ENCODE assay signal across 1 cellular context in genomic region chrX:100649550-100650356, GRCh38.
TF ChIP-seq lines count a peak whose summit lies in the region.

No MANE protein-coding gene starts in this region.

TF ChIP-seq in HepG2, 621 proteins besides CTCF, POLR2A, EP300 and RAD21 (continued from another document and continues in another):
- TF ChIP-seq ATF6 (CRISPR knock-in tag; conservative IDR thresholded peaks at IDR 0.05) (no peak), HOXA5 (CRISPR knock-in tag; IDR thresholded peaks at IDR 0.05) (0 out of 2 replicates have a peak, but pooled peaks have one; percentile 12), ZNF770 (CRISPR knock-in tag; IDR thresholded peaks at IDR 0.05) (no peak), ZNF644 (CRISPR knock-in tag; IDR thresholded peaks at IDR 0.05; ENCODE audit: low read depth) (peak; percentile 72), REPIN1 (CRISPR knock-in tag; IDR thresholded peaks at IDR 0.05; ENCODE audit: borderline replicate concordance, low read depth) (0 out of 2 replicates have a peak, but pooled peaks have one; percentile 27), GABPA (IDR thresholded peaks at IDR 0.05; ENCODE audit: low read depth, low read length) (no peak), GABPA (CRISPR knock-in tag; IDR thresholded peaks at IDR 0.05; ENCODE audit: low read depth) (peak; percentile 46; the same call in 1 of the 2 replicates), PRDM10 (CRISPR knock-in tag; IDR thresholded peaks at IDR 0.05; ENCODE audit: low read depth) (no peak), KLF11 (CRISPR knock-in tag; IDR thresholded peaks at IDR 0.05) (no peak), TBX3 (IDR thresholded peaks at IDR 0.05; ENCODE audit: borderline replicate concordance) (no peak), ZNF484 (CRISPR knock-in tag; IDR thresholded peaks at IDR 0.05; ENCODE audit: borderline replicate concordance, low read depth) (no peak), ZNF441 (CRISPR knock-in tag; IDR thresholded peaks at IDR 0.05; ENCODE audit: borderline replicate concordance) (no peak), POLR2AphosphoS2 (IDR thresholded peaks at IDR 0.05; ENCODE audit: low read depth, low read length) (no peak), NONO (IDR thresholded peaks at IDR 0.05) (no peak), NONO (CRISPR knock-in tag; conservative IDR thresholded peaks at IDR 0.05) (peak; percentile 41; the same call in 1 of the 2 replicates), KDM5A (IDR thresholded peaks at IDR 0.05; ENCODE audit: borderline replicate concordance, low read length) (no peak), MLXIP (CRISPR knock-in tag; IDR thresholded peaks at IDR 0.05; ENCODE audit: borderline replicate concordance) (no peak), ZNF207 (IDR thresholded peaks at IDR 0.05; ENCODE audit: borderline replicate concordance) (no peak), ZSCAN25 (CRISPR knock-in tag; IDR thresholded peaks at IDR 0.05) (0 out of 2 replicates have a peak, but pooled peaks have one; percentile 33), ELF3 (CRISPR knock-in tag; IDR thresholded peaks at IDR 0.05) (no peak), MNT (IDR thresholded peaks at IDR 0.05) (no peak), ZFX (CRISPR knock-in tag; IDR thresholded peaks at IDR 0.05; ENCODE audit: low read depth) (peak; percentile 47; the same call in 1 of the 2 replicates), PATZ1 (CRISPR knock-in tag; IDR thresholded peaks at IDR 0.05) (peak; percentile 86), ZSCAN22 (CRISPR knock-in tag; IDR thresholded peaks at IDR 0.05) (no peak), ZNF264 (CRISPR knock-in tag; IDR thresholded peaks at IDR 0.05) (no peak), CEBPB (IDR thresholded peaks at IDR 0.05; ENCODE audit: borderline replicate concordance, low read depth, low read length) (peak; percentile 62; the same call in 1 of the 2 replicates), ZKSCAN5 (CRISPR knock-in tag; IDR thresholded peaks at IDR 0.05) (no peak), ZNF350 (CRISPR knock-in tag; IDR thresholded peaks at IDR 0.05; ENCODE audit: borderline replicate concordance, low read depth) (0 out of 2 replicates have a peak, but pooled peaks have one; percentile 21), PHF8 (CRISPR knock-in tag; IDR thresholded peaks at IDR 0.05) (no peak), ARID5B (CRISPR knock-in tag; IDR thresholded peaks at IDR 0.05) (peak; percentile 53), HDAC1 (CRISPR knock-in tag; IDR thresholded peaks at IDR 0.05) (peak; percentile 62), ZNF737 (CRISPR knock-in tag; IDR thresholded peaks at IDR 0.05; ENCODE audit: borderline replicate concordance) (no peak), ETV5 (CRISPR knock-in tag; IDR thresholded peaks at IDR 0.05; ENCODE audit: borderline replicate concordance) (peak; percentile 22; the same call in 1 of the 2 replicates), NCOA5 (CRISPR knock-in tag; IDR thresholded peaks at IDR 0.05) (no peak)
